24 cellular contexts compared by ENCODE assay signal in the genomic region with DNA sequence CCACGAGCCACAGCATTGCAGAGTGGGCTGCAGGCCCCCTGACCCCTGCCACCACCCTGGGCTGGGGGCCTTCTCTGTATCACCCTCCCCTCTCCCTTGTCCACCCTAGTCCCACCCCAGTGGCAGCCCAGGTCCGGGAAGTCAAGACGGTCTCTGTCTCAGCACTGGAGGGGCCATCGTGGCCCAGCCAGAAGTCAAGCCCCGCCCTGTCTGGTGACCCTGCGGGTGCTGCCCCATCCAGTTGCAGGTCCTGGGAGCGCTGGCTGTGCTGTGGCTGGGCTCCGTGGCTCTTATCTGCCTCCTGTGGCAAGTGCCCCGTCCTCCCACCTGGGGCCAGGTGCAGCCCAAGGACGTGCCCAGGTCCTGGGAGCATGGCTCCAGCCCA. TPM values are rescaled to one million over a fixed set of nuclear protein-coding genes. Genes with fewer than 3 reads are reported as not detected.
A peak's percentile ranks its signal among the peaks of the same experiment; 100 is the strongest.
DNase-seq lines count a peak whose midpoint lies in the region; ATAC-seq, FAIRE-seq and TF ChIP-seq lines count a peak whose summit lies in the region.
"Had no signal": no experiment of that assay in that cellular context is flagged by ENCODE, and none has a peak within 500 bp of the region (broad histone marks: within the 10 kb centered on the region; RNA-seq: fewer than 3 reads in every experiment).

No MANE protein-coding gene starts in this region.

- RAD21 ChIA-PET in GM12878 (lab: Charles Lee; ENCODE audit: unreplicated experiment) = no interaction called here

- ATAC-seq in GM12878 (no peak), GM19023 (IDR thresholded peaks at IDR 0.05; ENCODE audit: unreplicated experiment) (no peak)
- ATAC-seq: naive thymus-derived CD8-positive, alpha-beta T cell; PC-3 had no signal

- H3K9ac ChIP-seq in BLaER1 (peak overlapping the region; percentile 87), GM12878 (ENCODE audit: control insufficient read depth, insufficient read depth, low read length) (no peak overlapping the region)

- TF ChIP-seq POLR2A in GM12878 (IDR thresholded peaks at IDR 0.05; ENCODE audit: low read depth, low read length) = no peak

- H3K36me3 ChIP-seq in BLaER1 (peaks cover 42% of the 10 kb centered on the region), H7 (replicated peaks; ENCODE audit: control insufficient read depth, insufficient read depth, low read length) (no peaks in the 10 kb centered on the region), GM12878 (ENCODE audit: control insufficient read depth in 2 of 2, insufficient read depth in 2 of 2, low read length in 1 of 2) (no peaks in the 10 kb centered on the region)
- H3K36me3 ChIP-seq: right lobe of liver had no signal

- POLR2A ChIA-PET in GM12878 (lab: Charles Lee) = no interaction called here

- H3K27ac ChIP-seq in BLaER1 (peak overlapping the region; percentile 96), GM12878 (ENCODE audit: control insufficient read depth, insufficient read depth) (no peak overlapping the region)
- H3K27ac ChIP-seq: C4-2B, right lobe of liver had no signal

- 0 out of 2 replicates have a peak, but pooled peaks cover 2% of the 10 kb centered on the region for H3K79me2 ChIP-seq in GM12878 (ENCODE audit: control insufficient read depth, insufficient read depth, low read length)

- H3K4me1 ChIP-seq in BLaER1 (peaks cover 84% of the 10 kb centered on the region), GM12878 (ENCODE audit: control insufficient read depth, insufficient read depth, low read length) (peaks cover 48% of the 10 kb centered on the region)

- no peak overlapping the region for H2AFZ ChIP-seq in GM12878 (ENCODE audit: control insufficient read depth, low read depth, low read length)

- intact Hi-C loops in GM12878 (cut with micrococcal nuclease; ENCODE audit: unreplicated experiment) = no loop called here

- CTCF ChIA-PET in GM12878 (lab: Yijun Ruan, JAX) = interaction anchor here (0.6 kb wide), 1 partner anchor 232 kb away, joined by 3 read pairs; no protein-coding TSS in a partner anchor

- no TSS peak for BruUV-seq in GM12878 (replicated peaks; lab: Mats Ljungman, UMichigan)

- no peak for FAIRE-seq in GM12878 (lab: Jason Lieb, UNC)
- FAIRE-seq in HTR-8/SVneo (lab: Jason Lieb, UNC) = no peak
- FAIRE-seq: D721Med had no signal

- SMC1A ChIA-PET in GM12878 (lab: Charles Lee; ENCODE audit: uncharacterized antibody, unreplicated experiment) = no interaction called here

- 49% methylated on average over 10 of the region's 10 CpGs for WGBS in GM12878 (ENCODE audit: insufficient coverage, insufficient replicate concordance, low lambda C conversion rate, missing lambda C conversion rate)

- H3K4me3 ChIP-seq in BLaER1 (peak overlapping the region; percentile 70), H7 (ENCODE audit: insufficient read depth, low read depth, low read length) (no peak overlapping the region), GM12878 (no peak overlapping the region)
- H3K4me3 ChIP-seq: right lobe of liver had no signal

- TF ChIP-seq EP300 in GM12878 (IDR thresholded peaks at IDR 0.05; ENCODE audit: borderline replicate concordance in 1 of 2, control insufficient read depth in 1 of 2, low read depth in 2 of 2, low read length in 2 of 2) = no peak

- TF ChIP-seq RAD21 in GM12878 (IDR thresholded peaks at IDR 0.05; ENCODE audit: insufficient read depth, low read depth, low read length) = no peak

- in situ Hi-C loops in GM12878 (cut with MboI) = no loop called here

- H3K4me2 ChIP-seq in BLaER1 (peak overlapping the region; percentile 100), GM12878 (ENCODE audit: control insufficient read depth, insufficient read depth) (peak overlapping the region; percentile 90)

- DNase-seq in H7 = peak; percentile 71
- DNase-seq in GM12878 (ENCODE audit: low read depth, low spot score) = no peak
- DNase-seq in mesenteric fat pad (ENCODE audit: low spot score) = peak; percentile 83
- no peak for DNase-seq in HTR-8/SVneo (ENCODE audit: insufficient read length, low spot score)
- DNase-seq in activated gamma-delta T cell treated with Interleukin-2 at 50 U/mL for 16 hours = no peak
- DNase-seq in NOMO-1 treated with DMSO at 0.1 percent for 48 hours (lab: John Stamatoyannopoulos, UW; ENCODE audit: unreplicated experiment) = no peak
- DNase-seq: ACHN; activated CD4-positive, alpha-beta T cell treated with anti-CD3 and anti-CD28 coated beads, Interleukin-2, amount 10 ng/mL, durations not matched to agents 24 days and 14 days; activated naive CD8-positive, alpha-beta T cell treated with anti-CD3 and anti-CD28 coated beads for 36 hours; Kasumi-1; naive thymus-derived CD8-positive, alpha-beta T cell; NCI-H1048; NCI-H1930; NCI-H2227 treated with DMSO at 0.1 percent for 48 hours; NCI-H774; PC-3; right lobe of liver; T-helper 17 cell had no signal

- peaks cover 26% of the 10 kb centered on the region; the same call in 1 of the 2 replicates for H4K20me1 ChIP-seq in BLaER1
- no peaks in the 10 kb centered on the region; the same call in 1 of the 2 replicates for H4K20me1 ChIP-seq in GM12878 (ENCODE audit: control insufficient read depth, insufficient read depth)

- H3K9me3 ChIP-seq in BLaER1 = no peaks in the 10 kb centered on the region; the same call in 1 of the 2 replicates
- H3K9me3 ChIP-seq in GM12878 (replicated peaks; ENCODE audit: control insufficient read depth, insufficient read depth, low read length) = peaks cover 6% of the 10 kb centered on the region; the same call in 2 of the 3 replicates
- H3K9me3 ChIP-seq: right lobe of liver had no signal

- no peak for TF ChIP-seq CTCF in GM12878 (IDR thresholded peaks at IDR 0.05 in 2 of 3, conservative IDR thresholded peaks at IDR 0.05 in 1 of 3; ENCODE audit: control insufficient read depth in 2 of 3, extremely low read depth in 1 of 3, insufficient read depth in 1 of 3, low read depth in 3 of 3, low read length in 3 of 3)

- no peaks in the 10 kb centered on the region for H3K27me3 ChIP-seq in BLaER1
- H3K27me3 ChIP-seq in H7 (ENCODE audit: control insufficient read depth, insufficient read depth, low read length) = peaks cover 22% of the 10 kb centered on the region
- H3K27me3 ChIP-seq in GM12878 (replicated peaks in 1 of 2; ENCODE audit: control insufficient read depth in 2 of 2, insufficient read depth in 2 of 2, low read length in 1 of 2) = peaks cover 0 to 2% of the 10 kb centered on the region in 2 experiments; a peak in 2 of 4 replicates
- H3K27me3 ChIP-seq: right lobe of liver had no signal

RNA-seq across cellular contexts. Expression of a gene that starts 2.7 kb away (rescaled TPM):
- 0.11 TPM in 1 of 2 replicates, not detected in the other for total RNA-seq in H7 (2014; rRNA removed; shearing (Covaris generic))
- total RNA-seq in GM12878 (2013; cell fraction: nucleolus; rRNA removed) = 0.69 and 2.0 TPM in 2 replicates
- total RNA-seq in GM12878 (2014; rRNA removed) (32.1 and 43.2 TPM in 2 replicates), GM12878 (2014; rRNA removed; fragmentation: Illumina TruSeq; extraction: Trizol) (7.2 and 9.1 TPM in 2 replicates), GM12878 (2021) (54.3 and 57.7 TPM in 2 replicates), mesenteric fat pad (0.06 TPM)
- 4.2 TPM for polyA plus RNA-seq in GM12878 (2011; ENCODE audit: low read depth)
- polyA plus RNA-seq in GM12878 (2011; rRNA removed) (0.04 and 0.20 TPM in 2 replicates), GM12878 (2014; fragmentation: Illumina TruSeq; extraction: Trizol) (2.7 and 5.3 TPM in 2 replicates), GM12878 (2014; fragmentation: Nextera tagmentation; extraction: Ambion mirVana) (under 1 TPM; 0.27 to 0.37 TPM), GM12878 (2014; rRNA removed) (36.3 and 46.7 TPM in 2 replicates), GM12878 (2016; fragmentation: Nextera tagmentation; extraction: Ambion mirVana) (10 to 100 TPM; 10.6 to 13.0 TPM)
- polyA plus RNA-seq in GM12878 (2011; cell fraction: cytosol; rRNA removed) = 0.21 and 0.40 TPM in 2 replicates
- 0.57 and 0.69 TPM in 2 replicates for polyA plus RNA-seq in GM12878 (2011; cell fraction: nucleus; rRNA removed)
- polyA plus RNA-seq in GM12878 (2012) = 11.8 and 20.1 TPM in 2 replicates
- 0.31 TPM in 1 of 2 replicates, not detected in the other for polyA minus RNA-seq in GM12878 (2011; rRNA and poly(A)+ RNA removed)
- polyA minus RNA-seq in GM12878 (2011; cell fraction: cytosol; rRNA and poly(A)+ RNA removed) = not detected in 2 replicates
- polyA minus RNA-seq in GM12878 (2011; cell fraction: nucleus; rRNA and poly(A)+ RNA removed) = 0.38 TPM in 1 of 2 replicates, not detected in the other
- total RNA-seq: activated naive CD8-positive, alpha-beta T cell treated with anti-CD3 and anti-CD28 coated beads for 36 hours; activated T-helper 17 cell treated with anti-CD3 and anti-CD28 coated beads, Interleukin-2, amount 50 U/mL, for 72 hours; glomerular endothelial cell had no signal

RNA-seq across cellular contexts. Expression of a gene that starts 50.8 kb away (rescaled TPM):
- 2.0 and 2.3 TPM in 2 replicates for total RNA-seq in H7 (2014; rRNA removed; shearing (Covaris generic))
- 0.02 TPM in 1 of 2 replicates, not detected in the other for total RNA-seq in GM12878 (2013; cell fraction: nucleolus; rRNA removed)
- total RNA-seq in GM12878 (2014; rRNA removed) (not detected in 2 replicates), GM12878 (2014; rRNA removed; fragmentation: Illumina TruSeq; extraction: Trizol) (not detected in 2 replicates), GM12878 (2021) (0.03 and 0.10 TPM in 2 replicates), mesenteric fat pad (15.7 TPM)
- polyA plus RNA-seq in GM12878 (2011; ENCODE audit: low read depth) = 0.05 TPM
- polyA plus RNA-seq in GM12878 (2011; rRNA removed) (0.03 TPM in 1 of 2 replicates, not detected in the other), GM12878 (2014; fragmentation: Illumina TruSeq; extraction: Trizol) (not detected in 2 replicates), GM12878 (2014; fragmentation: Nextera tagmentation; extraction: Ambion mirVana) (not detected), GM12878 (2014; rRNA removed) (not detected in 2 replicates), GM12878 (2016; fragmentation: Nextera tagmentation; extraction: Ambion mirVana) (not detected)
- polyA plus RNA-seq in GM12878 (2011; cell fraction: cytosol; rRNA removed) = not detected in 2 replicates
- not detected in 2 replicates for polyA plus RNA-seq in GM12878 (2011; cell fraction: nucleus; rRNA removed)
- 0.03 TPM in 2 replicates for polyA plus RNA-seq in GM12878 (2012)
- not detected in 2 replicates for polyA minus RNA-seq in GM12878 (2011; rRNA and poly(A)+ RNA removed)
- 0.42 TPM in 1 of 2 replicates, not detected in the other for polyA minus RNA-seq in GM12878 (2011; cell fraction: cytosol; rRNA and poly(A)+ RNA removed)
- polyA minus RNA-seq in GM12878 (2011; cell fraction: nucleus; rRNA and poly(A)+ RNA removed) = under 0.01 and 0.19 TPM in 2 replicates
- total RNA-seq: naive thymus-derived CD8-positive, alpha-beta T cell; T-helper 17 cell had no signal
- polyA plus RNA-seq: naive thymus-derived CD8-positive, alpha-beta T cell had no signal

RNA-seq across cellular contexts. Expression of a gene that starts 58.2 kb away (rescaled TPM):
- total RNA-seq in H7 (2014; rRNA removed; shearing (Covaris generic)) = 3.5 and 3.7 TPM in 2 replicates
- 2.8 and 4.2 TPM in 2 replicates for total RNA-seq in GM12878 (2013; cell fraction: nucleolus; rRNA removed)
- total RNA-seq in GM12878 (2014; rRNA removed) = 0.76 and 0.96 TPM in 2 replicates
- total RNA-seq in GM12878 (2014; rRNA removed; fragmentation: Illumina TruSeq; extraction: Trizol) = 0.45 and 0.74 TPM in 2 replicates
- total RNA-seq in GM12878 (2021) = 0.56 and 0.90 TPM in 2 replicates
- polyA plus RNA-seq in GM12878 (2011; ENCODE audit: low read depth) = 1.1 TPM
- polyA plus RNA-seq in GM12878 (2011; rRNA removed) = 0.38 and 0.59 TPM in 2 replicates
- polyA plus RNA-seq in GM12878 (2011; cell fraction: cytosol; rRNA removed) = 0.92 and 1.1 TPM in 2 replicates
- polyA plus RNA-seq in GM12878 (2011; cell fraction: nucleus; rRNA removed) = 2.5 and 2.9 TPM in 2 replicates
- 1.4 and 2.2 TPM in 2 replicates for polyA plus RNA-seq in GM12878 (2012)
- polyA plus RNA-seq in GM12878 (2014; fragmentation: Illumina TruSeq; extraction: Trizol) = 0.24 and 0.62 TPM in 2 replicates
- under 1 TPM in 1 of 2 experiments, not detected in 1; 0.07 TPM for polyA plus RNA-seq in GM12878 (2014; fragmentation: Nextera tagmentation; extraction: Ambion mirVana)
- 0.72 and 1.1 TPM in 2 replicates for polyA plus RNA-seq in GM12878 (2014; rRNA removed)
- polyA plus RNA-seq in GM12878 (2016; fragmentation: Nextera tagmentation; extraction: Ambion mirVana) = 1 to 10 TPM in 1 of 2 experiments, under 1 TPM in 1; 0.62 to 1.1 TPM
- 0.88 TPM in 1 of 2 replicates, not detected in the other for polyA minus RNA-seq in GM12878 (2011; rRNA and poly(A)+ RNA removed)
- 0.83 TPM in 1 of 2 replicates, not detected in the other for polyA minus RNA-seq in GM12878 (2011; cell fraction: cytosol; rRNA and poly(A)+ RNA removed)
- polyA minus RNA-seq in GM12878 (2011; cell fraction: nucleus; rRNA and poly(A)+ RNA removed) = 0.73 and 0.96 TPM in 2 replicates
- total RNA-seq in mesenteric fat pad = 2.8 TPM

Comparison
In these comparisons a context has a peak if more than half of its experiments do, and no peak if none do; other contexts are left out.
1. DNase-seq: peak in H7 (single experiment) and mesenteric fat pad (single experiment); none in GM12878 (single experiment), HTR-8/SVneo (single experiment), activated gamma-delta T cell treated with Interleukin-2 at 50 U/mL for 16 hours (single experiment) and NOMO-1 treated with DMSO at 0.1 percent for 48 hours (single experiment).